ENCODE assay signal across 2 cellular contexts in the genomic region with DNA sequence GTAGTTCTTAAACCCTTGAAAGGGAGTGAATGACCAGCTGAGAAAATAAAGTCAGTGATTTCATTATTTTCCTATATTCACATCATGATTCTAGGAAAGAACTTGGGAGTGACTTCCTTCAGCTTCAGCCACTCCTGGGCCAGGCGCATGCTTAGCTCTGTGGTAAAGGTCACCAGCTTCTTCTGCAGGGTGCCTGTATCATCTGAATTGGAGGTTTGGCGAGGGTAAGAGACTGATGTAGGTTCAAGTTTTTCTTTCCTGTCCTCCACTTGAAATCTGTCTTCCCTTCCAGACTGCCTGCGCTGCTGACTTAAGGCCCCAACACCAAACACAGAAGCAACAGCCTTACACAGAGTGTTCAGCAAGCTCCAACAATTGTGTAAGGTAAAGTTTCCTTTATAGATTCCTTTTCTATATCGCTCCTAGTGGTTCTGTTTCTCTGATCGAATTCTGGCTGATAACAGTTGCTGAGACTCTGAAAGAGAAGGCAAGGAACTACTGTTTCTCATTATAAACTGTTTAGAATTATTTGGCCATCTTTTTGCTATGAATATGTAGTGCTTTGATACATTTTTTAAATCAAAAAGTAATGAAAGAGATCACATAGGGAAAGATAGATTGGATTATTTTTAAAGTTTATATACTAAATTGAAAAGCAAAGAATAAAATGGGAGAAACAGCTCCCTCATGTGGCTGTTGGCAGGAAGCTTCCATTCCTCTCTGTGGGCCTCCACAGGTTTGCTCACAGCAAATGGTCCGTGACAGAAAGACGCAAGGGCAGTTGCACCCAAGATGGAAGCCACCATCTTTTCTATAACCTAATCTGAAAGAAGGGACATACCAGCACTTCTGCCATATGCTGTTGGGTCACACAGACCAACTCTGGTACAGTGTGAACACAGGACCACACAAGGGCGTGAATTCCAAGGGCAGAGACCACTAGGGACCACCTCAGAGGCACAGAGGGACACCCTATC.
A peak's percentile ranks its signal among the peaks of the same experiment; 100 is the strongest.
TF ChIP-seq lines count a peak whose summit lies in the region.

No MANE protein-coding gene starts in this region.

TF ChIP-seq in GM23338, 12 proteins besides CTCF, POLR2A, EP300 and RAD21 (continued from another document):
- TF ChIP-seq, protein P1, sequence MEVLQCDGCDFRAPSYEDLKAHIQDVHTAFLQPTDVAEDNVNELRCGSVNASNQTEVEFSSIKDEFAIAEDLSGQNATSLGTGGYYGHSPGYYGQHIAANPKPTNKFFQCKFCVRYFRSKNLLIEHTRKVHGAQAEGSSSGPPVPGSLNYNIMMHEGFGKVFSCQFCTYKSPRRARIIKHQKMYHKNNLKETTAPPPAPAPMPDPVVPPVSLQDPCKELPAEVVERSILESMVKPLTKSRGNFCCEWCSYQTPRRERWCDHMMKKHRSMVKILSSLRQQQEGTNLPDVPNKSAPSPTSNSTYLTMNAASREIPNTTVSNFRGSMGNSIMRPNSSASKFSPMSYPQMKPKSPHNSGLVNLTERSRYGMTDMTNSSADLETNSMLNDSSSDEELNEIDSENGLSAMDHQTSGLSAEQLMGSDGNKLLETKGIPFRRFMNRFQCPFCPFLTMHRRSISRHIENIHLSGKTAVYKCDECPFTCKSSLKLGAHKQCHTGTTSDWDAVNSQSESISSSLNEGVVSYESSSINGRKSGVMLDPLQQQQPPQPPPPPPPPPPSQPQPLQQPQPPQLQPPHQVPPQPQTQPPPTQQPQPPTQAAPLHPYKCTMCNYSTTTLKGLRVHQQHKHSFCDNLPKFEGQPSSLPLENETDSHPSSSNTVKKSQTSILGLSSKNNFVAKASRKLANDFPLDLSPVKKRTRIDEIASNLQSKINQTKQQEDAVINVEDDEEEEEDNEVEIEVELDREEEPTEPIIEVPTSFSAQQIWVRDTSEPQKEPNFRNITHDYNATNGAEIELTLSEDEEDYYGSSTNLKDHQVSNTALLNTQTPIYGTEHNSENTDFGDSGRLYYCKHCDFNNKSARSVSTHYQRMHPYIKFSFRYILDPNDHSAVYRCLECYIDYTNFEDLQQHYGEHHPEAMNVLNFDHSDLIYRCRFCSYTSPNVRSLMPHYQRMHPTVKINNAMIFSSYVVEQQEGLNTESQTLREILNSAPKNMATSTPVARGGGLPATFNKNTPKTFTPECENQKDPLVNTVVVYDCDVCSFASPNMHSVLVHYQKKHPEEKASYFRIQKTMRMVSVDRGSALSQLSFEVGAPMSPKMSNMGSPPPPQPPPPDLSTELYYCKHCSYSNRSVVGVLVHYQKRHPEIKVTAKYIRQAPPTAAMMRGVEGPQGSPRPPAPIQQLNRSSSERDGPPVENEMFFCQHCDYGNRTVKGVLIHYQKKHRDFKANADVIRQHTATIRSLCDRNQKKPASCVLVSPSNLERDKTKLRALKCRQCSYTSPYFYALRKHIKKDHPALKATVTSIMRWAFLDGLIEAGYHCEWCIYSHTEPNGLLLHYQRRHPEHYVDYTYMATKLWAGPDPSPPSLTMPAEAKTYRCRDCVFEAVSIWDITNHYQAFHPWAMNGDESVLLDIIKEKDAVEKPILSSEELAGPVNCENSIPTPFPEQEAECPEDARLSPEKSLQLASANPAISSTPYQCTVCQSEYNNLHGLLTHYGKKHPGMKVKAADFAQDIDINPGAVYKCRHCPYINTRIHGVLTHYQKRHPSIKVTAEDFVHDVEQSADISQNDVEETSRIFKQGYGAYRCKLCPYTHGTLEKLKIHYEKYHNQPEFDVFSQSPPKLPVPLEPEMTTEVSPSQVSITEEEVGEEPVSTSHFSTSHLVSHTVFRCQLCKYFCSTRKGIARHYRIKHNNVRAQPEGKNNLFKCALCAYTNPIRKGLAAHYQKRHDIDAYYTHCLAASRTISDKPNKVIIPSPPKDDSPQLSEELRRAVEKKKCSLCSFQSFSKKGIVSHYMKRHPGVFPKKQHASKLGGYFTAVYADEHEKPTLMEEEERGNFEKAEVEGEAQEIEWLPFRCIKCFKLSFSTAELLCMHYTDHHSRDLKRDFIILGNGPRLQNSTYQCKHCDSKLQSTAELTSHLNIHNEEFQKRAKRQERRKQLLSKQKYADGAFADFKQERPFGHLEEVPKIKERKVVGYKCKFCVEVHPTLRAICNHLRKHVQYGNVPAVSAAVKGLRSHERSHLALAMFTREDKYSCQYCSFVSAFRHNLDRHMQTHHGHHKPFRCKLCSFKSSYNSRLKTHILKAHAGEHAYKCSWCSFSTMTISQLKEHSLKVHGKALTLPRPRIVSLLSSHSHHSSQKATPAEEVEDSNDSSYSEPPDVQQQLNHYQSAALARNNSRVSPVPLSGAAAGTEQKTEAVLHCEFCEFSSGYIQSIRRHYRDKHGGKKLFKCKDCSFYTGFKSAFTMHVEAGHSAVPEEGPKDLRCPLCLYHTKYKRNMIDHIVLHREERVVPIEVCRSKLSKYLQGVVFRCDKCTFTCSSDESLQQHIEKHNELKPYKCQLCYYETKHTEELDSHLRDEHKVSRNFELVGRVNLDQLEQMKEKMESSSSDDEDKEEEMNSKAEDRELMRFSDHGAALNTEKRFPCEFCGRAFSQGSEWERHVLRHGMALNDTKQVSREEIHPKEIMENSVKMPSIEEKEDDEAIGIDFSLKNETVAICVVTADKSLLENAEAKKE (CRISPR knock-in tag; IDR thresholded peaks at IDR 0.05), result no peak
- TF ChIP-seq ZNF331 (CRISPR knock-in tag; IDR thresholded peaks at IDR 0.05; ENCODE audit: low read depth), result no peak
- TF ChIP-seq, protein P2, sequence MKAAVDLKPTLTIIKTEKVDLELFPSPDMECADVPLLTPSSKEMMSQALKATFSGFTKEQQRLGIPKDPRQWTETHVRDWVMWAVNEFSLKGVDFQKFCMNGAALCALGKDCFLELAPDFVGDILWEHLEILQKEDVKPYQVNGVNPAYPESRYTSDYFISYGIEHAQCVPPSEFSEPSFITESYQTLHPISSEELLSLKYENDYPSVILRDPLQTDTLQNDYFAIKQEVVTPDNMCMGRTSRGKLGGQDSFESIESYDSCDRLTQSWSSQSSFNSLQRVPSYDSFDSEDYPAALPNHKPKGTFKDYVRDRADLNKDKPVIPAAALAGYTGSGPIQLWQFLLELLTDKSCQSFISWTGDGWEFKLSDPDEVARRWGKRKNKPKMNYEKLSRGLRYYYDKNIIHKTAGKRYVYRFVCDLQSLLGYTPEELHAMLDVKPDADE (IDR thresholded peaks at IDR 0.05), result no peak
- TF ChIP-seq EZH2 (IDR thresholded peaks at IDR 0.05; ENCODE audit: low read depth, unreplicated experiment), result no peak
- TF ChIP-seq STAT1 (IDR thresholded peaks at IDR 0.05; ENCODE audit: unreplicated experiment), result no peak
- TF ChIP-seq CREB1 (CRISPR knock-in tag; IDR thresholded peaks at IDR 0.05; ENCODE audit: low read depth), result no peak
- no peak for TF ChIP-seq ZNF114 (CRISPR knock-in tag; IDR thresholded peaks at IDR 0.05)

TF ChIP-seq in H1, 55 proteins besides CTCF, POLR2A, EP300 and RAD21 (continued from another document):
- TF ChIP-seq ZNF274 (IDR thresholded peaks at IDR 0.05; ENCODE audit: borderline replicate concordance, extremely low read depth, low read length), result no peak
- 0 out of 2 replicates have a peak, but pooled peaks have one; percentile 21 for TF ChIP-seq EGR1 (IDR thresholded peaks at IDR 0.05; ENCODE audit: borderline replicate concordance, low read depth, low read length)
- TF ChIP-seq YY1 (IDR thresholded peaks at IDR 0.05; ENCODE audit: low read depth, low read length), result peak; percentile 87
- TF ChIP-seq POLR2AphosphoS5 (IDR thresholded peaks at IDR 0.05; ENCODE audit: low read depth, low read length), result no peak
- TF ChIP-seq, protein P3, sequence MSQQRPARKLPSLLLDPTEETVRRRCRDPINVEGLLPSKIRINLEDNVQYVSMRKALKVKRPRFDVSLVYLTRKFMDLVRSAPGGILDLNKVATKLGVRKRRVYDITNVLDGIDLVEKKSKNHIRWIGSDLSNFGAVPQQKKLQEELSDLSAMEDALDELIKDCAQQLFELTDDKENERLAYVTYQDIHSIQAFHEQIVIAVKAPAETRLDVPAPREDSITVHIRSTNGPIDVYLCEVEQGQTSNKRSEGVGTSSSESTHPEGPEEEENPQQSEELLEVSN (IDR thresholded peaks at IDR 0.05), result no peak
- TF ChIP-seq SIN3A (conservative IDR thresholded peaks at IDR 0.05 in 1 of 2, IDR thresholded peaks at IDR 0.05 in 1 of 2; ENCODE audit: low read depth in 1 of 2, low read length in 2 of 2), result no peak
TF ChIP-seq in H1: peak in this region for 3.
